In the genomic region with DNA sequence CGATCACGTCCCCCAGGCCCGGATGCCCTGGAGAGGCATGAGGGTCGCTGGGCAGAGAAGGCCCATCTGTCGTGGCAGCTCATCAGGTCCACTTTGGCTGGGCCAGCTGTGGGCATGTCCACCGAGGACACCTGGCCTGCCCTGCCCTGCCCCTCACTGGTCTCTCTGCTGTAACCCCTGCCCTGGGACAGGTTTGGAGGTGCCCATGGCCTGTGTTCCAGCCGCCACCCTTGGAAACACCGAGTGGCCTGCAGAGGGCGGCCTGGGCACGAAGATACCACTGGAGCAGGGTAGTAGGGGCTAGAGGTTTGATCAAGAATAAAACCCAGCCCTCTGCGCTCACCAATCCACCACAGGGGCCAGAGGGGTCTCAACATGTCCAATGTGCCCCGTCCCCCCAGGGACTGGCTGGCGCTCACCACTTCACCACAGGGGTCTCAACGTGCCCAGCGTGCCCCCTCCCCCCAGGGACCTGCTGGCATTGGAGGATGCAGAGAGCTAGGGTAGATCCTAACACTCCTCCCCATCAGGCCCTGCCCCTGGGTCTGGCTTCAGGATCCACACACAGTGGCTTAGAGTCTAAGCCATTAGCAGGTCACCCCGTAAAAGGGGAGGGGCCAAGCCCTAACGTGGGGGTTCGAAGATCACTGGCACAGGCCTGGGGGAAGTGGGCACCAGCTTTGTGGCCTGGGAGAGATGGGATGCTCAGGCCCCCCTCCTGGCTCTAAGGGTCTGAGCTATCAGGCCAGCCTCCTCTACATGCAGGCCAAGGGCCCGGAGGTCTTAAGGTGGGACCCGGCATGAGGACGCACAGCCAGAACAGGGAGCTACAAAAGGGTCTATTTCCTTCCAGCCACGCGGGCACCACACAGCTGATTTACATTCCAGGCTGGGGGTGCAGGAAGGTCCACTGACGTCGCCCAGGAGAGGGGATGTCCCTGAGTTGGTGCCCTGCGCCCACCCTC, we compare ENCODE assay signal across 8 cellular contexts. TPM values are rescaled to one million over a fixed set of nuclear protein-coding genes. Genes with fewer than 3 reads are reported as not detected.
DNase-seq lines count a peak whose midpoint lies in the region; ATAC-seq and TF ChIP-seq lines count a peak whose summit lies in the region.

No MANE protein-coding gene starts in this region.

- DNase-seq in CD4-positive, alpha-beta T cell, result peak; percentile 54 to 77 (median 68)
- DNase-seq in HT-29 (ENCODE audit: low spot score) (peak; percentile 83), T-helper 1 cell (peak; percentile 40 to 67 (median 62)), amniotic stem cell (lab: John Stamatoyannopoulos, UW) (peak; percentile 23), hepatic stellate cell (ENCODE audit: low spot score) (peak; percentile 89), smooth muscle cell (lab: John Stamatoyannopoulos, UW; ENCODE audit: unreplicated experiment) (peak; percentile 23)

- peak; percentile 70 for TF ChIP-seq CTCF in CD4-positive, alpha-beta T cell (IDR thresholded peaks at IDR 0.05)
- peak; percentile 59 for TF ChIP-seq CTCF in smooth muscle cell (IDR thresholded peaks at IDR 0.05; ENCODE audit: borderline replicate concordance, insufficient read depth, poor library complexity, severe bottlenecking)

- H3F3A ChIP-seq in smooth muscle cell (ENCODE audit: low read depth), result peaks cover 26% of the 10 kb centered on the region

- POLR2A ChIA-PET in CD4-positive, alpha-beta T cell (lab: Charles Lee), result interaction anchor here (0.9 to 3.1 kb wide), 8 partner anchors 12 to 369 kb away, joined by 3 to 17 read pairs (median 5); partner anchors contain the start of genes LMF2, NCAPH2 and SCO2

- ATAC-seq in CD4-positive, alpha-beta T cell (ENCODE audit: poor library complexity), result peak; percentile 69
- ATAC-seq in GM21717 (IDR thresholded peaks at IDR 0.05; ENCODE audit: unreplicated experiment), result no peak
- no peak for ATAC-seq in HG03135 (IDR thresholded peaks at IDR 0.05; ENCODE audit: unreplicated experiment)

- H3K4me1 ChIP-seq in smooth muscle cell (ENCODE audit: low read depth), result peaks cover 9% of the 10 kb centered on the region

- peaks cover 7% of the 10 kb centered on the region for H4K20me1 ChIP-seq in smooth muscle cell (ENCODE audit: low read depth)

- no peak overlapping the region for H3K4me2 ChIP-seq in smooth muscle cell

- H3K9me3 ChIP-seq in CD4-positive, alpha-beta T cell (ENCODE audit: control insufficient read depth, low read length), result no peaks in the 10 kb centered on the region
- H3K9me3 ChIP-seq in smooth muscle cell (replicated peaks; ENCODE audit: low read depth), result no peaks in the 10 kb centered on the region

- no peak overlapping the region for H2AFZ ChIP-seq in smooth muscle cell (ENCODE audit: low read depth)

- H3K4me3 ChIP-seq in smooth muscle cell, result no peak overlapping the region

- no peak overlapping the region for H3K9ac ChIP-seq in smooth muscle cell (ENCODE audit: low read depth)

- H3K36me3 ChIP-seq in smooth muscle cell (ENCODE audit: low read depth), result no peaks in the 10 kb centered on the region

- intact Hi-C loops in CD4-positive, alpha-beta T cell (cut with DNase I, micrococcal nuclease), result loop anchor here (1.0 to 5.0 kb wide), 5 partner anchors 18 to 246 kb away; partner anchors contain the start of genes DENND6B (in 2 of the 2), MAPK11 (in 1 of the 2) and PPP6R2 (in 1 of the 2)

- 66% methylated on average over 26 of the region's 26 CpGs for WGBS in smooth muscle cell (ENCODE audit: low lambda C conversion rate)

- CTCF ChIA-PET in CD4-positive, alpha-beta T cell (lab: Charles Lee), result interaction anchor here (0.7 to 2.5 kb wide), 6 partner anchors 11 to 273 kb away, joined by 3 to 16 read pairs (median 4); partner anchors contain the start of gene SCO2

- peak overlapping the region; percentile 84 for H3K4me3 Mint-ChIP-seq in CD4-positive, alpha-beta T cell

- H3K9me3 Mint-ChIP-seq in CD4-positive, alpha-beta T cell, result no peaks in the 10 kb centered on the region

- no peaks in the 10 kb centered on the region for H3K27me3 Mint-ChIP-seq in CD4-positive, alpha-beta T cell

- H3K27ac Mint-ChIP-seq in CD4-positive, alpha-beta T cell, result peak overlapping the region; percentile 55

- no peaks in the 10 kb centered on the region for H3K27me3 ChIP-seq in CD4-positive, alpha-beta T cell (ENCODE audit: control insufficient read depth, insufficient read depth, low read length)
- H3K27me3 ChIP-seq in smooth muscle cell (ENCODE audit: low read depth), result no peaks in the 10 kb centered on the region

- no peak overlapping the region for H3K27ac ChIP-seq in CD4-positive, alpha-beta T cell (ENCODE audit: low read depth, low read length)
- no peak overlapping the region for H3K27ac ChIP-seq in smooth muscle cell (ENCODE audit: low read depth)

- H3K36me3 Mint-ChIP-seq in CD4-positive, alpha-beta T cell (ENCODE audit: low read depth), result peaks cover 7% of the 10 kb centered on the region

- peaks cover 23% of the 10 kb centered on the region for H3K4me1 Mint-ChIP-seq in CD4-positive, alpha-beta T cell (ENCODE audit: low read depth)

- no peaks in the 10 kb centered on the region for H3K79me2 ChIP-seq in smooth muscle cell (ENCODE audit: low read depth)

RNA-seq across cellular contexts. Expression of gene HDAC10, which starts 1.3 kb away (rescaled TPM):
- total RNA-seq in CD4-positive, alpha-beta T cell, result 10 to 100 TPM; 87.3 to 88.7 TPM
- total RNA-seq in HT-29 (2014; rRNA removed; shearing (Covaris generic)), result 62.6 and 63.3 TPM in 2 replicates
- 5.1 and 9.5 TPM in 2 replicates for total RNA-seq in smooth muscle cell
- 12.8 and 15.7 TPM in 2 replicates for polyA plus RNA-seq in smooth muscle cell

RNA-seq across cellular contexts. Expression of gene TUBGCP6, which starts 7.5 kb away (rescaled TPM):
- 100 to 1,000 TPM; 124 to 126 TPM for total RNA-seq in CD4-positive, alpha-beta T cell
- 30.8 and 32.2 TPM in 2 replicates for total RNA-seq in HT-29 (2014; rRNA removed; shearing (Covaris generic))
- 10.0 and 10.6 TPM in 2 replicates for total RNA-seq in smooth muscle cell
- 22.7 and 26.0 TPM in 2 replicates for polyA plus RNA-seq in smooth muscle cell

RNA-seq across cellular contexts. Expression of gene MAPK12, which starts 9.1 kb away (rescaled TPM):
- total RNA-seq in CD4-positive, alpha-beta T cell, result 1 to 10 TPM; 1.2 to 1.3 TPM
- 6.6 and 6.7 TPM in 2 replicates for total RNA-seq in HT-29 (2014; rRNA removed; shearing (Covaris generic))
- total RNA-seq in smooth muscle cell, result 9.5 and 14.9 TPM in 2 replicates
- polyA plus RNA-seq in smooth muscle cell, result 26.2 and 27.8 TPM in 2 replicates

RNA-seq across cellular contexts. Expression of gene MAPK11, which starts 17.8 kb away (rescaled TPM):
- 1 to 10 TPM; 4.2 to 4.9 TPM for total RNA-seq in CD4-positive, alpha-beta T cell
- 1.6 and 2.2 TPM in 2 replicates for total RNA-seq in HT-29 (2014; rRNA removed; shearing (Covaris generic))
- total RNA-seq in smooth muscle cell, result 2.8 and 4.2 TPM in 2 replicates
- 0.65 and 1.4 TPM in 2 replicates for polyA plus RNA-seq in smooth muscle cell

RNA-seq across cellular contexts. Expression of gene SELENOO, which starts 51.6 kb away (rescaled TPM):
- total RNA-seq in CD4-positive, alpha-beta T cell, result 10 to 100 TPM; 26.0 to 26.1 TPM
- total RNA-seq in HT-29 (2014; rRNA removed; shearing (Covaris generic)), result 65.3 and 79.4 TPM in 2 replicates
- 9.0 and 16.3 TPM in 2 replicates for total RNA-seq in smooth muscle cell
- polyA plus RNA-seq in smooth muscle cell, result 21.3 and 28.4 TPM in 2 replicates

Comparison
In these comparisons a context has a peak if more than half of its experiments do, and no peak if none do; other contexts are left out.
1. DNase-seq: peak in every context shown above with its lines; median percentile 89 in hepatic stellate cell; 83 in HT-29; 68 in CD4-positive, alpha-beta T cell; 62 in T-helper 1 cell; 23 in amniotic stem cell; 23 in smooth muscle cell.